In genomic region chr7:72879737-72880215, GRCh38 we compare ENCODE assay signal across 8 cellular contexts. TPM values are rescaled to one million over a fixed set of nuclear protein-coding genes. Genes with fewer than 3 reads are reported as not detected.
DNase-seq lines count a peak whose midpoint lies in the region; ATAC-seq and TF ChIP-seq lines count a peak whose summit lies in the region.
"Not testable (repeated sequence)": the region's sequence is repeated elsewhere in the genome, so short reads cannot be mapped to it uniquely, and the experiment has no call there.

No MANE protein-coding gene starts in this region.

- peak overlapping the region; percentile 77 to 87 for H3K4me3 ChIP-seq in ascending aorta

- not testable (repeated sequence) for H3K9me3 ChIP-seq in ascending aorta

- peak; percentile 19 for ATAC-seq in GM21723 (IDR thresholded peaks at IDR 0.05; ENCODE audit: unreplicated experiment)
- ATAC-seq in naive thymus-derived CD8-positive, alpha-beta T cell, result peak in 1 of 2 donors; percentile 3

- peak overlapping the region; percentile 90 to 95 for H3K27ac ChIP-seq in ascending aorta

- H3K4me3 Mint-ChIP-seq in CD14-positive monocyte, result peak overlapping the region; percentile 98 to 99
- peak overlapping the region; percentile 91 to 99 (median 96) for H3K4me3 Mint-ChIP-seq in naive thymus-derived CD8-positive, alpha-beta T cell

- not testable (repeated sequence) for H3K27me3 Mint-ChIP-seq in CD14-positive monocyte (ENCODE audit: low read depth in 3 of 3); naive thymus-derived CD8-positive, alpha-beta T cell

- peaks cover 14 to 17% of the 10 kb centered on the region in 2 donors for H3K36me3 Mint-ChIP-seq in CD14-positive monocyte
- H3K36me3 Mint-ChIP-seq in naive thymus-derived CD8-positive, alpha-beta T cell, result peaks cover 0 to 22% (median 0%) of the 10 kb centered on the region in 3 donors

- intact Hi-C loops in CD14-positive monocyte (cut with micrococcal nuclease); ascending aorta (cut with DNase I): not testable (repeated sequence)

- H3K27ac Mint-ChIP-seq in CD14-positive monocyte, result peak overlapping the region; percentile 94 to 98 (median 96)
- H3K27ac Mint-ChIP-seq in naive thymus-derived CD8-positive, alpha-beta T cell, result peak overlapping the region; percentile 87 to 98 (median 97)

- TF ChIP-seq CTCF in CD14-positive monocyte (IDR thresholded peaks at IDR 0.05); ascending aorta (IDR thresholded peaks at IDR 0.05): not testable (repeated sequence)

- H3K4me1 ChIP-seq in ascending aorta, result not testable (repeated sequence)

- peaks cover 11% of the 10 kb centered on the region for H3K4me1 Mint-ChIP-seq in CD14-positive monocyte
- peaks cover 7 to 19% (median 13%) of the 10 kb centered on the region in 4 donors for H3K4me1 Mint-ChIP-seq in naive thymus-derived CD8-positive, alpha-beta T cell

- POLR2A ChIA-PET in naive thymus-derived CD8-positive, alpha-beta T cell (lab: Charles Lee), result interaction anchor here (1.9 kb wide), 1 partner anchor 50 kb away, joined by 5 read pairs; no protein-coding TSS in a partner anchor

- peak; percentile 59 for DNase-seq in CD14-positive monocyte (ENCODE audit: low spot score)
- peak; percentile 27 for DNase-seq in NCI-H146 treated with DMSO at 0.1 percent for 48 hours (lab: John Stamatoyannopoulos, UW; ENCODE audit: unreplicated experiment)
- DNase-seq in UCSD-AML1 (lab: John Stamatoyannopoulos, UW; ENCODE audit: unreplicated experiment), result peak; percentile 25
- peak in 1 of 2 donors; percentile 72 for DNase-seq in ascending aorta (ENCODE audit: low spot score in 2 of 2)
- DNase-seq in glomerular visceral epithelial cell (ENCODE audit: extremely low spot score), result peak; percentile 61
- peak in 9 of 10 donors; percentile 15 to 40 (median 31) for DNase-seq in naive thymus-derived CD8-positive, alpha-beta T cell
- DNase-seq in stimulated activated CD8-positive, alpha-beta memory T cell treated with anti-CD3 and anti-CD28 coated beads, Interleukin-2, amount 100 ng/mL, for 48 hours (ENCODE audit: low read depth in 2 of 2), result peak; percentile 28

- H3K9me3 Mint-ChIP-seq in CD14-positive monocyte; naive thymus-derived CD8-positive, alpha-beta T cell: not testable (repeated sequence)

- H3K36me3 ChIP-seq in ascending aorta, result not testable (repeated sequence)

- not testable (repeated sequence) for H3K27me3 ChIP-seq in ascending aorta

RNA-seq across cellular contexts. Expression of gene POM121, which starts 45.1 kb away (rescaled TPM):
- 1 to 10 TPM; 3.4 to 5.1 TPM for polyA plus RNA-seq in CD14-positive monocyte
- total RNA-seq in ascending aorta, result 39.8 TPM
- total RNA-seq in naive thymus-derived CD8-positive, alpha-beta T cell, result 10 to 100 TPM; 65.9 to 67.8 TPM
- 10 to 100 TPM in 2 of 3 donors, 1 to 10 TPM in 1; 9.0 to 18.4 (median 11.8) TPM for polyA plus RNA-seq in naive thymus-derived CD8-positive, alpha-beta T cell

RNA-seq across cellular contexts. Expression of gene TYW1B, which starts 51.8 kb away (rescaled TPM):
- polyA plus RNA-seq in CD14-positive monocyte, result under 1 TPM; 0.17 to 0.31 TPM
- total RNA-seq in ascending aorta, result not detected
- 1 to 10 TPM; 6.8 to 7.0 TPM for total RNA-seq in naive thymus-derived CD8-positive, alpha-beta T cell
- 1 to 10 TPM in 2 of 3 donors, under 1 TPM in 1; 0.80 to 2.4 (median 1.9) TPM for polyA plus RNA-seq in naive thymus-derived CD8-positive, alpha-beta T cell
